Comparison of ENCODE assay signal across 21 cellular contexts in the genomic region with DNA sequence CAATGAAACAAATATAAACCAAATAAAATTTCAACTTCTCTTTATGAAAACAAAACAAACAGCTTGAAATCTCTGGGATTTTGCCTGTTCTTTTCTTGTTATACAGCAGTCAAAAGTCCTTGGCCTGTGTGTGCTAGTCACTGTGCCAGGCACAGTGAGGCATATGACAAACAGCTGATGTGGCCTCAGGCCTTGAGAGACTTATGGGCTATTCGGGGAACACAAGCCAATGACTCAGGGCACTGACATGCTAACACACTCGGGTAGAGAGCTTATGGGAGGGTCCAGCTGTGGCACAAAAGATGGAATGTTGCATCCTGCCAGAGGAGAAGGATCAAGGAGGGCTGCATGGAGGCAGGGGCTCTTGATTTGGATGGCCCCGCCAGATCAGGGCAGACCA.
DNase-seq lines count a peak whose midpoint lies in the region; ATAC-seq and TF ChIP-seq lines count a peak whose summit lies in the region.
"Had no signal": no experiment of that assay in that cellular context is flagged by ENCODE, and none has a peak within 500 bp of the region (broad histone marks: within the 10 kb centered on the region; RNA-seq: fewer than 3 reads in every experiment).

No MANE protein-coding gene starts in this region.

- no peak for TF ChIP-seq CTCF in GM10266 (IDR thresholded peaks at IDR 0.05; ENCODE audit: control insufficient read depth, insufficient read depth, low read depth, missing control alignments)

- no peaks in the 10 kb centered on the region for H3K4me1 Mint-ChIP-seq in natural killer cell treated with Interleukin-12 subunit alpha and Interleukin-12 subunit beta and Interleukin-15 and Interleukin-18, amount 100 ng/mL, for 72 hours (ENCODE audit: low read depth in 2 of 2)
- H3K4me1 Mint-ChIP-seq in T-cell: no peaks in the 10 kb centered on the region

- no peak for ATAC-seq in natural killer cell treated with Interleukin-12 subunit alpha and Interleukin-12 subunit beta and Interleukin-15 and Interleukin-18, amount 100 ng/mL, for 72 hours
- ATAC-seq in T-cell (replicated peaks in 1 of 4): no peak
- ATAC-seq: K562, left lobe of liver had no signal

- POLR2A ChIA-PET in T-cell (lab: Charles Lee): no interaction called here

- H3K27me3 Mint-ChIP-seq in natural killer cell treated with Interleukin-12 subunit alpha and Interleukin-12 subunit beta and Interleukin-15 and Interleukin-18, amount 100 ng/mL, for 72 hours: peaks cover 6 to 37% of the 10 kb centered on the region in 2 donors
- peaks cover 31 to 35% of the 10 kb centered on the region in 2 donors for H3K27me3 Mint-ChIP-seq in T-cell

- CTCF ChIA-PET in T-cell (lab: Charles Lee): interaction anchor here in 1 of 2 donors (0.5 kb wide), 1 partner anchor 866 kb away, joined by 4 read pairs; no protein-coding TSS in a partner anchor

- no peak overlapping the region for H3K27ac Mint-ChIP-seq in natural killer cell treated with Interleukin-12 subunit alpha and Interleukin-12 subunit beta and Interleukin-15 and Interleukin-18, amount 100 ng/mL, for 72 hours
- no peak overlapping the region for H3K27ac Mint-ChIP-seq in T-cell
- H3K27ac Mint-ChIP-seq: nephron had no signal

- peaks cover 14% of the 10 kb centered on the region for H3K9me3 Mint-ChIP-seq in natural killer cell treated with Interleukin-12 subunit alpha and Interleukin-12 subunit beta and Interleukin-15 and Interleukin-18, amount 100 ng/mL, for 72 hours
- H3K9me3 Mint-ChIP-seq in T-cell: peaks cover 8 to 12% (median 11%) of the 10 kb centered on the region in 3 donors

- peaks cover 7% of the 10 kb centered on the region for H3K36me3 Mint-ChIP-seq in natural killer cell treated with Interleukin-12 subunit alpha and Interleukin-12 subunit beta and Interleukin-15 and Interleukin-18, amount 100 ng/mL, for 72 hours
- H3K36me3 Mint-ChIP-seq in T-cell: peaks cover 8% of the 10 kb centered on the region

- peak overlapping the region; percentile 93 for H3K27ac ChIP-seq in caudate nucleus (ENCODE audit: low read depth, low read length)
- H3K27ac ChIP-seq: Peyer's patch, upper lobe of left lung had no signal

- DNase-seq in AG08396 (ENCODE audit: low spot score) (peak; percentile 12), LoVo (ENCODE audit: low spot score) (peak; percentile 7), caudate nucleus (lab: John Stamatoyannopoulos, UW) (peak in 50 of 61 donors; percentile 8 to 80 (median 36)), middle frontal gyrus (ENCODE audit: extremely low spot score, low spot score) (peak; percentile 32), T-cell (no peak), GM10266 (ENCODE audit: extremely low spot score) (no peak)
- DNase-seq in natural killer cell treated with Interleukin-12 subunit alpha and Interleukin-12 subunit beta and Interleukin-15 and Interleukin-18, amount 100 ng/mL, for 72 hours (ENCODE audit: low spot score): no peak
- DNase-seq in activated naive CD4-positive, alpha-beta T cell treated with anti-CD3 and anti-CD28 coated beads, Interleukin-2, amount 50 U/mL, for 16 hours: no peak
- DNase-seq: activated CD4-positive, alpha-beta T cell treated with anti-CD3 and anti-CD28 coated beads for 4 hours; activated T-cell treated with anti-CD3 and anti-CD28 coated beads for 4 hours; erythroblast; GOT3; NCI-H1436; NCI-H510A treated with DMSO at 0.1 percent for 48 hours; Peyer's patch; right cardiac atrium; stimulated activated CD4-positive, alpha-beta T cell treated with anti-CD3 and anti-CD28 coated beads, Interleukin-4, amount 100 ng/mL, for 24 hours; upper lobe of left lung had no signal

- H3K4me3 Mint-ChIP-seq in natural killer cell treated with Interleukin-12 subunit alpha and Interleukin-12 subunit beta and Interleukin-15 and Interleukin-18, amount 100 ng/mL, for 72 hours: no peak overlapping the region
- no peak overlapping the region for H3K4me3 Mint-ChIP-seq in T-cell
- H3K4me3 Mint-ChIP-seq: nephron had no signal

Comparison
In these comparisons a context has a peak if more than half of its experiments do, and no peak if none do; other contexts are left out.
1. DNase-seq: peak in AG08396 (single experiment), LoVo (single experiment), caudate nucleus (50 of 61) and middle frontal gyrus (single experiment); none in natural killer cell treated with Interleukin-12 subunit alpha and Interleukin-12 subunit beta and Interleukin-15 and Interleukin-18, amount 100 ng/mL, for 72 hours (single experiment), activated naive CD4-positive, alpha-beta T cell treated with anti-CD3 and anti-CD28 coated beads, Interleukin-2, amount 50 U/mL, for 16 hours (single experiment), T-cell (0 of 34) and GM10266 (single experiment).